Comparison of ENCODE assay signal across 27 cellular contexts in the genomic region with DNA sequence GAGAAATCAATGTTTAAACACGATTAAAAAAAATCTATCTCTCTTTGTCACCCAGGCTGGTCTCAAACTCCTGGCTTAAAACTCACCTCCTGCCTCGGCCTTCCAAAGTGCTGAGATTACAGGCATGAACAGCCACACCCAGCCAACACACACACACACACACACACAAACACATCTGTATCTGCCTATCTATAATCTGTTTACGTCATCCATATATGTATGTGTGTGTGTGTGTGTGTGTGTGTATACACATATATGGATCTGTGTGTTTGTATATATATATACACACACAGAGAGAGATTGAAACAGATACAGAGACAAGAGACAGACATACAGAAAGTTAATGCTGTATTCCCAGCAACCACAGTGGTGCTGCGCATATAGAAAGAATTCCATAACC.
"Had no signal": no experiment of that assay in that cellular context is flagged by ENCODE, and none has a peak within 500 bp of the region (broad histone marks: within the 10 kb centered on the region; RNA-seq: fewer than 3 reads in every experiment).

No MANE protein-coding gene starts in this region.

- H3K4me3 ChIP-seq: colonic mucosa, coronary artery, dorsolateral prefrontal cortex, esophagus muscularis mucosa, esophagus squamous epithelium, gastroesophageal sphincter, heart left ventricle, heart right ventricle had no signal

- FAIRE-seq: colon, endometrium, endothelial cell of umbilical vein, frontal cortex had no signal

- H3K27me3 ChIP-seq: colonic mucosa, dorsolateral prefrontal cortex, esophagus muscularis mucosa, esophagus squamous epithelium, foreskin keratinocyte, gastroesophageal sphincter, heart left ventricle, heart right ventricle had no signal

- DNase-seq: colonic mucosa; cortex of kidney; dermis blood vessel endothelial cell; dorsolateral prefrontal cortex; effector CD4-positive, alpha-beta T cell; effector CD8-positive, alpha-beta T cell; effector memory CD4-positive, alpha-beta T cell; effector memory CD8-positive, alpha-beta T cell; endodermal cell; erythroblast; esophagus squamous epithelium; foreskin fibroblast; foreskin keratinocyte; foreskin melanocyte; glutamatergic neuron; head of caudate nucleus; heart left ventricle; heart right ventricle had no signal

- H3K9me3 ChIP-seq: colonic mucosa, esophagus muscularis mucosa, esophagus squamous epithelium, gastroesophageal sphincter, heart left ventricle, heart right ventricle had no signal

- H3K36me3 ChIP-seq: colonic mucosa, esophagus muscularis mucosa, esophagus squamous epithelium, gastroesophageal sphincter, heart left ventricle, heart right ventricle had no signal

- ATAC-seq: effector memory CD8-positive, alpha-beta T cell; esophagus mucosa; foreskin keratinocyte; gastroesophageal sphincter; heart left ventricle; heart right ventricle had no signal

- H3K27ac ChIP-seq: colonic mucosa, coronary artery, dorsolateral prefrontal cortex, epithelial cell of prostate, esophagus muscularis mucosa, esophagus squamous epithelium, foreskin keratinocyte, gastroesophageal sphincter, heart left ventricle, heart right ventricle had no signal

- H3K4me1 ChIP-seq: colonic mucosa, esophagus muscularis mucosa, esophagus squamous epithelium, foreskin keratinocyte, gastroesophageal sphincter, heart left ventricle, heart right ventricle had no signal
